Comparison of ENCODE assay signal across 8 cellular contexts in the genomic region with DNA sequence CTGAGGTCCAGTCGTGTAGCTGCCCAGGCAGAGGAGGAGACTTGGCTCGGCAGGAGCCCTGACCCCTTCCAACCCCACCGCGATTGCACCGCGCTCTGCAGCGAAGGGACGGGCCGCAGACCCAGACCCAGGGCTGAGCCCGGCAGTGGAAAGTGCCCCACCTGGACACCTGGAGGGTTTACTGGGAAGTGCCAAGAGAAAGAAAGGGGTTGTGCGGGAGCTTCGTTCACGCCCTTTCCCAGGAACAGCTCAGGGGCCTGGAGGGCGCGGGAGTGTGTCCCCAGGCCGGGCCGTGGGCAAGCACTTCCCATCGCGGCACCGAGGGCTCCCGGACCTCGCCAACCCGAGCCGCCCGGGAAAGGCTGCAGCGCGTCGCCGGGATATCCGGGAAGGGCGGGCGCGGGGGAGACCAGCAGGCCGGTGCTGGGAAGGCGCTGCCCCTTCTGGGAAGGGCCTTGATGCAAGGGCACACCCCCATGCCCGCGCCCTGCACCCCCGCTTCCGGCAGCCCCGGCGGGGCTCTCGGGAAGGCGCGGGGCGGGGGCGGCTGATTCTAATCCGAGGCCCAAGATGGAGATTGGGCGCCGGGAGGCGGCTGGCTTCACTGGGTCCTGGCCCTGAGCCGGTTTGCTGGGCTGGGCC. TPM values are rescaled to one million over a fixed set of nuclear protein-coding genes. Genes with fewer than 3 reads are reported as not detected.
A peak's percentile ranks its signal among the peaks of the same experiment; 100 is the strongest.
DNase-seq lines count a peak whose midpoint lies in the region; TF ChIP-seq lines count a peak whose summit lies in the region.

No MANE protein-coding gene starts in this region.

- peaks cover 9% of the 10 kb centered on the region for H3K4me1 Mint-ChIP-seq in activated naive CD8-positive, alpha-beta T cell treated with anti-CD3 and anti-CD28 coated beads for 36 hours

- H3K4me3 ChIP-seq in neutrophil (ENCODE audit: low read depth in 1 of 2, low read length in 1 of 2): peak overlapping the region; percentile 3 to 11

- in situ Hi-C loops in ACHN (cut with HindIII; ENCODE audit: low pct_ligation_motif_present, low pct_unique_long_range_greater_than_20kb, low sequenced_read_pairs): no loop called here

- H3K27me3 Mint-ChIP-seq in activated naive CD8-positive, alpha-beta T cell treated with anti-CD3 and anti-CD28 coated beads for 36 hours: no peaks in the 10 kb centered on the region

- H3K4me3 Mint-ChIP-seq in activated naive CD8-positive, alpha-beta T cell treated with anti-CD3 and anti-CD28 coated beads for 36 hours: peak overlapping the region; percentile 59

- H3K27ac Mint-ChIP-seq in activated naive CD8-positive, alpha-beta T cell treated with anti-CD3 and anti-CD28 coated beads for 36 hours: peak overlapping the region; percentile 79

- H3K27me3 ChIP-seq in neutrophil: peaks cover 33% of the 10 kb centered on the region

- peaks cover 2% of the 10 kb centered on the region for H3K9me3 Mint-ChIP-seq in activated naive CD8-positive, alpha-beta T cell treated with anti-CD3 and anti-CD28 coated beads for 36 hours

- no peaks in the 10 kb centered on the region for H3K9me3 ChIP-seq in neutrophil

- H3K27ac ChIP-seq in neutrophil: no peak overlapping the region

- H3K36me3 Mint-ChIP-seq in activated naive CD8-positive, alpha-beta T cell treated with anti-CD3 and anti-CD28 coated beads for 36 hours: no peaks in the 10 kb centered on the region

- TF ChIP-seq CTCF in neutrophil (IDR thresholded peaks at IDR 0.05): no peak

- no peaks in the 10 kb centered on the region for H3K36me3 ChIP-seq in neutrophil

- peak; percentile 86 for DNase-seq in ACHN
- DNase-seq in NCI-H774 (lab: John Stamatoyannopoulos, UW): peak; percentile 61
- peak; percentile 77 for DNase-seq in activated naive CD8-positive, alpha-beta T cell treated with anti-CD3 and anti-CD28 coated beads for 36 hours
- peak; percentile 45 for DNase-seq in glomerular visceral epithelial cell (ENCODE audit: extremely low spot score)
- DNase-seq in stromal cell of bone marrow (ENCODE audit: low read depth): peak; percentile 51
- no peak for DNase-seq in DMS79 (lab: John Stamatoyannopoulos, UW)
- DNase-seq in H4 (ENCODE audit: low spot score): no peak

- peaks cover 8 to 10% of the 10 kb centered on the region in 2 experiments for H3K4me1 ChIP-seq in neutrophil (ENCODE audit: control insufficient read depth in 1 of 2, insufficient read depth in 1 of 2, low read depth in 1 of 2, low read length in 1 of 2)

RNA-seq across cellular contexts. Expression of a gene that starts 36.1 kb away (rescaled TPM):
- 10 to 100 TPM; 68.9 to 82.6 TPM for total RNA-seq in activated naive CD8-positive, alpha-beta T cell treated with anti-CD3 and anti-CD28 coated beads for 36 hours
- 99.6 and 124 TPM in 2 replicates for total RNA-seq in H4 (2014; rRNA removed; shearing (Covaris generic))

Comparison
In these comparisons a context has a peak if more than half of its experiments do, and no peak if none do; other contexts are left out.
1. DNase-seq: peak in ACHN (single experiment), NCI-H774 (single experiment), activated naive CD8-positive, alpha-beta T cell treated with anti-CD3 and anti-CD28 coated beads for 36 hours (single experiment), glomerular visceral epithelial cell (single experiment) and stromal cell of bone marrow (single experiment); none in DMS79 (single experiment) and H4 (single experiment).